Comparison of ENCODE assay signal across 9 cellular contexts in genomic region chr6:16964553-16965499, GRCh38.
DNase-seq lines count a peak whose midpoint lies in the region; ATAC-seq and TF ChIP-seq lines count a peak whose summit lies in the region.
"Had no signal": no experiment of that assay in that cellular context is flagged by ENCODE, and none has a peak within 500 bp of the region (broad histone marks: within the 10 kb centered on the region; RNA-seq: fewer than 3 reads in every experiment).

No MANE protein-coding gene starts in this region.

- no peak overlapping the region for H3K27ac Mint-ChIP-seq in activated T-helper 2 cell treated with anti-CD3 and anti-CD28 coated beads, Interferon-gamma antibody, Interleukin-2, Interleukin-4, amounts not matched to agents 10 μg/mL and 5 μg/mL and 100 μg/mL, durations not matched to agents 14 hours and 24 hours and 36 hours
- H3K27ac Mint-ChIP-seq: activated naive CD8-positive, alpha-beta T cell had no signal

- H3K27me3 Mint-ChIP-seq in activated T-helper 2 cell treated with anti-CD3 and anti-CD28 coated beads, Interferon-gamma antibody, Interleukin-2, Interleukin-4, amounts not matched to agents 10 μg/mL and 5 μg/mL and 100 μg/mL, durations not matched to agents 14 hours and 24 hours and 36 hours (ENCODE audit: low read depth): peaks cover 30% of the 10 kb centered on the region

- no peaks in the 10 kb centered on the region for H3K36me3 Mint-ChIP-seq in activated T-helper 2 cell treated with anti-CD3 and anti-CD28 coated beads, Interferon-gamma antibody, Interleukin-2, Interleukin-4, amounts not matched to agents 10 μg/mL and 5 μg/mL and 100 μg/mL, durations not matched to agents 14 hours and 24 hours and 36 hours (ENCODE audit: low read depth)

- H3K4me3 ChIP-seq in fibroblast of villous mesenchyme (ENCODE audit: low read depth, low read length): no peak overlapping the region

- peak; percentile 71 for ATAC-seq in GM19467 (IDR thresholded peaks at IDR 0.05; ENCODE audit: unreplicated experiment)

- TF ChIP-seq CTCF in fibroblast of villous mesenchyme (IDR thresholded peaks at IDR 0.05; ENCODE audit: insufficient read depth, low read depth, low read length): peak; percentile 99

- H3K9me3 Mint-ChIP-seq in activated T-helper 2 cell treated with anti-CD3 and anti-CD28 coated beads, Interferon-gamma antibody, Interleukin-2, Interleukin-4, amounts not matched to agents 10 μg/mL and 5 μg/mL and 100 μg/mL, durations not matched to agents 14 hours and 24 hours and 36 hours: no peaks in the 10 kb centered on the region

- intact Hi-C loops in activated T-helper 2 cell treated with anti-CD3 and anti-CD28 coated beads, Interferon-gamma antibody, Interleukin-2, Interleukin-4, amounts not matched to agents 10 μg/mL and 5 μg/mL and 100 μg/mL, durations not matched to agents 14 hours and 24 hours and 36 hours (cut with micrococcal nuclease): loop anchor here (2.0 kb wide), 1 partner anchor 200 kb away; no protein-coding TSS in a partner anchor

- H3K4me3 Mint-ChIP-seq in activated T-helper 2 cell treated with anti-CD3 and anti-CD28 coated beads, Interferon-gamma antibody, Interleukin-2, Interleukin-4, amounts not matched to agents 10 μg/mL and 5 μg/mL and 100 μg/mL, durations not matched to agents 14 hours and 24 hours and 36 hours (ENCODE audit: low read depth): no peak overlapping the region
- H3K4me3 Mint-ChIP-seq: activated naive CD8-positive, alpha-beta T cell had no signal

- DNase-seq in COLO668 (lab: John Stamatoyannopoulos, UW; ENCODE audit: unreplicated experiment): peak; percentile 49
- peak; percentile 20 for DNase-seq in HuH-7.5 (ENCODE audit: low spot score)
- peak; percentile 59 for DNase-seq in RPMI8226
- DNase-seq in activated T-helper 2 cell treated with anti-CD3 and anti-CD28 coated beads, Interferon-gamma antibody, Interleukin-2, Interleukin-4, amounts not matched to agents 10 μg/mL and 5 μg/mL and 100 μg/mL, durations not matched to agents 14 hours and 24 hours and 36 hours (ENCODE audit: low spot score): peak; percentile 47
- peak; percentile 78 for DNase-seq in fibroblast of villous mesenchyme (ENCODE audit: low read depth)
- peak in 54 of 56 donors; percentile 4 to 86 (median 53) for DNase-seq in nucleus accumbens (lab: John Stamatoyannopoulos, UW)
- DNase-seq in superior temporal gyrus (ENCODE audit: extremely low spot score): peak; percentile 88

- peaks cover 18% of the 10 kb centered on the region for H3K4me1 Mint-ChIP-seq in activated T-helper 2 cell treated with anti-CD3 and anti-CD28 coated beads, Interferon-gamma antibody, Interleukin-2, Interleukin-4, amounts not matched to agents 10 μg/mL and 5 μg/mL and 100 μg/mL, durations not matched to agents 14 hours and 24 hours and 36 hours (ENCODE audit: low read depth)

Comparison
In these comparisons a context has a peak if more than half of its experiments do, and no peak if none do; other contexts are left out.
1. DNase-seq: peak in every context shown above with its lines; median percentile 88 in superior temporal gyrus; 78 in fibroblast of villous mesenchyme; 59 in RPMI8226; 53 in nucleus accumbens; 49 in COLO668; 47 in activated T-helper 2 cell treated with anti-CD3 and anti-CD28 coated beads, Interferon-gamma antibody, Interleukin-2, Interleukin-4, amounts not matched to agents 10 μg/mL and 5 μg/mL and 100 μg/mL, durations not matched to agents 14 hours and 24 hours and 36 hours; 20 in HuH-7.5.